ENCODE assay signal across 15 cellular contexts in genomic region chr19:7255119-7255518, GRCh38. TPM values are rescaled to one million over a fixed set of nuclear protein-coding genes. Genes with fewer than 3 reads are reported as not detected.
DNase-seq lines count a peak whose midpoint lies in the region; ATAC-seq and TF ChIP-seq lines count a peak whose summit lies in the region.
"Had no signal": no experiment of that assay in that cellular context is flagged by ENCODE, and none has a peak within 500 bp of the region (broad histone marks: within the 10 kb centered on the region; RNA-seq: fewer than 3 reads in every experiment).

No MANE protein-coding gene starts in this region.

- no peak overlapping the region for H3K56ac ChIP-seq in H9 (ENCODE audit: insufficient read length, low read depth, low read length)

- no peak overlapping the region for H2BK20ac ChIP-seq in H9 (ENCODE audit: low read depth, low read length, poor library complexity, severe bottlenecking)

- no peak overlapping the region for H4K91ac ChIP-seq in H9 (ENCODE audit: insufficient read length, low read depth, low read length)

- H3T11ph ChIP-seq in H9 (ENCODE audit: low read length), result no peak overlapping the region

- H3K4me1 Mint-ChIP-seq in H9 (peaks cover 12 to 21% of the 10 kb centered on the region in 2 experiments), WTC11 (peaks cover 18% of the 10 kb centered on the region), mesothelial cell of epicardium (peaks cover 15% of the 10 kb centered on the region), type B pancreatic cell (ENCODE audit: unreplicated experiment) (peaks cover 15% of the 10 kb centered on the region)
- peaks cover 0 to 4% (median 0%) of the 10 kb centered on the region in 7 donors for H3K4me1 Mint-ChIP-seq in naive thymus-derived CD4-positive, alpha-beta T cell

- POLR2A ChIA-PET in WTC11 (lab: Charles Lee), result no interaction called here
- POLR2A ChIA-PET in naive thymus-derived CD4-positive, alpha-beta T cell (lab: Charles Lee), result no interaction called here

- no peaks in the 10 kb centered on the region for H3K27me3 ChIP-seq in H9 (ENCODE audit: insufficient read depth, low read length)
- no peaks in the 10 kb centered on the region for H3K27me3 ChIP-seq in naive thymus-derived CD4-positive, alpha-beta T cell (ENCODE audit: control insufficient read depth in 2 of 2, insufficient read depth in 2 of 2, low read length in 2 of 2)

- no peak overlapping the region for H3K18ac ChIP-seq in H9 (ENCODE audit: insufficient read length, low read depth, low read length)

- no peaks in the 10 kb centered on the region for H3K23me2 ChIP-seq in H9 (ENCODE audit: insufficient read length, low read depth, low read length, poor library complexity, severe bottlenecking)

- no peak overlapping the region for H3K23ac ChIP-seq in H9 (ENCODE audit: insufficient read length, low read depth, low read length)

- DNase-seq in H9 (no peak), WTC11 (ENCODE audit: low spot score) (no peak), mesothelial cell of epicardium (ENCODE audit: low spot score in 2 of 2, unreplicated experiment in 2 of 2) (no peak), type B pancreatic cell (ENCODE audit: extremely low spot score, unreplicated experiment) (no peak), medulla oblongata (ENCODE audit: extremely low spot score) (no peak), SKM-1 treated with dmso at 0.1 percent for 144 hours (lab: John Stamatoyannopoulos, UW; ENCODE audit: unreplicated experiment) (no peak)
- no peak for DNase-seq in naive thymus-derived CD4-positive, alpha-beta T cell
- DNase-seq: C1 segment of cervical spinal cord, COR-L47, DMS153, EL, NCI-H1436 treated with DMSO at 0.1 percent for 48 hours, NCI-H226, NCI-H69 had no signal

- CTCF ChIA-PET in WTC11 (lab: Charles Lee), result no interaction called here
- CTCF ChIA-PET in naive thymus-derived CD4-positive, alpha-beta T cell (lab: Charles Lee), result no interaction called here

- H3K27me3 Mint-ChIP-seq in H9 (ENCODE audit: low read depth) (no peaks in the 10 kb centered on the region; the same call in 1 of the 2 replicates), WTC11 (ENCODE audit: low read depth) (no peaks in the 10 kb centered on the region), mesothelial cell of epicardium (ENCODE audit: low read depth) (no peaks in the 10 kb centered on the region), type B pancreatic cell (no peaks in the 10 kb centered on the region)
- peaks cover 0 to under 1% (median 0%) of the 10 kb centered on the region in 5 donors for H3K27me3 Mint-ChIP-seq in naive thymus-derived CD4-positive, alpha-beta T cell

- WGBS in H9 (ENCODE audit: extremely low coverage, insufficient read length, low lambda C conversion rate), result no CpG with 5 or more reads among the region's 8 CpGs

- H4K8ac ChIP-seq in H9 (replicated peaks; ENCODE audit: insufficient read length, low read depth, low read length), result no peak overlapping the region

- no peak overlapping the region for H2AFZ ChIP-seq in H9 (ENCODE audit: low read length)

- no peak overlapping the region for H3K14ac ChIP-seq in H9 (ENCODE audit: insufficient read depth, low read length)

- H3K4me3 ChIP-seq in naive thymus-derived CD4-positive, alpha-beta T cell (ENCODE audit: low read length), result no peak overlapping the region

- no peaks in the 10 kb centered on the region for H3K9me3 Mint-ChIP-seq in H9
- no peaks in the 10 kb centered on the region for H3K9me3 Mint-ChIP-seq in WTC11
- H3K9me3 Mint-ChIP-seq in mesothelial cell of epicardium, result no peaks in the 10 kb centered on the region
- no peaks in the 10 kb centered on the region for H3K9me3 Mint-ChIP-seq in type B pancreatic cell
- H3K9me3 Mint-ChIP-seq in naive thymus-derived CD4-positive, alpha-beta T cell, result peaks cover 0 to 1% (median 0%) of the 10 kb centered on the region in 11 donors

- H2BK12ac ChIP-seq in H9 (ENCODE audit: insufficient read length, low read depth, low read length), result no peak overlapping the region

- intact Hi-C loops in naive thymus-derived CD4-positive, alpha-beta T cell (cut with micrococcal nuclease), result no loop called here

- H3K27ac Mint-ChIP-seq in H9 (peak overlapping the region in 2 of 3 experiments; percentile 57 to 81; a peak in 5 of 7 replicates), WTC11 (peak overlapping the region; percentile 40; the same call in 1 of the 2 replicates), mesothelial cell of epicardium (peak overlapping the region; percentile 70), type B pancreatic cell (peak overlapping the region; percentile 91)
- no peak overlapping the region for H3K27ac Mint-ChIP-seq in naive thymus-derived CD4-positive, alpha-beta T cell

- no peak overlapping the region for H3K4me2 ChIP-seq in H9 (ENCODE audit: insufficient read depth, insufficient read length, low read length)

- no peaks in the 10 kb centered on the region for H3K36me3 ChIP-seq in naive thymus-derived CD4-positive, alpha-beta T cell (ENCODE audit: control insufficient read depth in 2 of 3, insufficient read depth in 3 of 3, low read length in 3 of 3)

- no peak overlapping the region for H3K9ac ChIP-seq in H9 (ENCODE audit: extremely low read depth, insufficient read length, low read length)

- H3K4me3 Mint-ChIP-seq in H9 (no peak overlapping the region), WTC11 (no peak overlapping the region), mesothelial cell of epicardium (no peak overlapping the region), type B pancreatic cell (peak overlapping the region; percentile 44)
- no peak overlapping the region for H3K4me3 Mint-ChIP-seq in naive thymus-derived CD4-positive, alpha-beta T cell

- peaks cover 2% of the 10 kb centered on the region; the same call in 1 of the 2 replicates for H3K4me1 ChIP-seq in H9 (ENCODE audit: insufficient read depth, low read length)
- H3K4me1 ChIP-seq in naive thymus-derived CD4-positive, alpha-beta T cell (ENCODE audit: control insufficient read depth in 2 of 2, insufficient read depth in 2 of 2, low read length in 2 of 2), result no peaks in the 10 kb centered on the region

- H3K36me3 Mint-ChIP-seq in H9 (ENCODE audit: insufficient read depth in 1 of 3, low read depth in 3 of 3) (peaks cover 0 to 2% (median 0%) of the 10 kb centered on the region in 3 experiments; a peak in 1 of 7 replicates), WTC11 (no peaks in the 10 kb centered on the region), mesothelial cell of epicardium (peaks cover 4% of the 10 kb centered on the region), type B pancreatic cell (no peaks in the 10 kb centered on the region)
- no peaks in the 10 kb centered on the region for H3K36me3 Mint-ChIP-seq in naive thymus-derived CD4-positive, alpha-beta T cell

- H3K4ac ChIP-seq in H9 (ENCODE audit: low read depth, low read length), result no peak overlapping the region

- H2BK15ac ChIP-seq in H9 (ENCODE audit: low read depth, low read length), result no peak overlapping the region

- no peaks in the 10 kb centered on the region for H3K79me2 ChIP-seq in H9 (ENCODE audit: insufficient read depth, low read length)

- H4K5ac ChIP-seq in H9 (ENCODE audit: insufficient read length, low read depth, low read length), result no peak overlapping the region

- no peak for TF ChIP-seq CTCF in H9 (conservative IDR thresholded peaks at IDR 0.05)
- TF ChIP-seq CTCF in WTC11 (IDR thresholded peaks at IDR 0.05), result no peak
- no peak for TF ChIP-seq CTCF in mesothelial cell of epicardium (IDR thresholded peaks at IDR 0.05; ENCODE audit: unreplicated experiment)
- TF ChIP-seq CTCF in type B pancreatic cell (conservative IDR thresholded peaks at IDR 0.05), result no peak

- H3K27ac ChIP-seq in H9 (ENCODE audit: insufficient read length, low read depth, low read length), result no peak overlapping the region
- no peak overlapping the region for H3K27ac ChIP-seq in naive thymus-derived CD4-positive, alpha-beta T cell (ENCODE audit: low read depth, low read length)

- H3K79me1 ChIP-seq in H9 (ENCODE audit: insufficient read depth, low read depth, low read length, poor library complexity, severe bottlenecking), result no peaks in the 10 kb centered on the region

- H2BK5ac ChIP-seq in H9 (ENCODE audit: insufficient read length, low read length), result no peak overlapping the region

- H2BK120ac ChIP-seq in H9 (ENCODE audit: low read depth, low read length, poor library complexity, severe bottlenecking), result no peak overlapping the region

- H3K9me3 ChIP-seq in H9 (ENCODE audit: control insufficient read depth, low read depth, low read length), result no peaks in the 10 kb centered on the region
- H3K9me3 ChIP-seq in naive thymus-derived CD4-positive, alpha-beta T cell (ENCODE audit: control insufficient read depth in 2 of 3, low read length in 3 of 3), result no peaks in the 10 kb centered on the region

- no peak overlapping the region for H2AK5ac ChIP-seq in H9 (ENCODE audit: insufficient read length, low read length)

- no peak for ATAC-seq in WTC11
- no peak for ATAC-seq in naive thymus-derived CD4-positive, alpha-beta T cell
- ATAC-seq: HCT116 had no signal

- no peaks in the 10 kb centered on the region for H4K20me1 ChIP-seq in H9 (ENCODE audit: control insufficient read depth, insufficient read depth, insufficient read length)

TF ChIP-seq in WTC11, 78 proteins besides CTCF, POLR2A, EP300 and RAD21 (continues in another document):
- TF ChIP-seq GTF2I (CRISPR knock-in tag; conservative IDR thresholded peaks at IDR 0.05), result no peak
- TF ChIP-seq, protein P1, sequence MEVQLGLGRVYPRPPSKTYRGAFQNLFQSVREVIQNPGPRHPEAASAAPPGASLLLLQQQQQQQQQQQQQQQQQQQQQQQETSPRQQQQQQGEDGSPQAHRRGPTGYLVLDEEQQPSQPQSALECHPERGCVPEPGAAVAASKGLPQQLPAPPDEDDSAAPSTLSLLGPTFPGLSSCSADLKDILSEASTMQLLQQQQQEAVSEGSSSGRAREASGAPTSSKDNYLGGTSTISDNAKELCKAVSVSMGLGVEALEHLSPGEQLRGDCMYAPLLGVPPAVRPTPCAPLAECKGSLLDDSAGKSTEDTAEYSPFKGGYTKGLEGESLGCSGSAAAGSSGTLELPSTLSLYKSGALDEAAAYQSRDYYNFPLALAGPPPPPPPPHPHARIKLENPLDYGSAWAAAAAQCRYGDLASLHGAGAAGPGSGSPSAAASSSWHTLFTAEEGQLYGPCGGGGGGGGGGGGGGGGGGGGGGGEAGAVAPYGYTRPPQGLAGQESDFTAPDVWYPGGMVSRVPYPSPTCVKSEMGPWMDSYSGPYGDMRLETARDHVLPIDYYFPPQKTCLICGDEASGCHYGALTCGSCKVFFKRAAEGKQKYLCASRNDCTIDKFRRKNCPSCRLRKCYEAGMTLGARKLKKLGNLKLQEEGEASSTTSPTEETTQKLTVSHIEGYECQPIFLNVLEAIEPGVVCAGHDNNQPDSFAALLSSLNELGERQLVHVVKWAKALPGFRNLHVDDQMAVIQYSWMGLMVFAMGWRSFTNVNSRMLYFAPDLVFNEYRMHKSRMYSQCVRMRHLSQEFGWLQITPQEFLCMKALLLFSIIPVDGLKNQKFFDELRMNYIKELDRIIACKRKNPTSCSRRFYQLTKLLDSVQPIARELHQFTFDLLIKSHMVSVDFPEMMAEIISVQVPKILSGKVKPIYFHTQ (CRISPR knock-in tag; IDR thresholded peaks at IDR 0.05), result no peak

RNA-seq across cellular contexts. Expression of gene INSR, which starts 39.1 kb away (rescaled TPM):
- total RNA-seq in H9 (2021) (37.0 and 39.8 TPM in 2 replicates), WTC11 (2021) (32.0 to 35.9 TPM (median 32.5 TPM) in 3 replicates), mesothelial cell of epicardium (42.3 to 46.5 TPM (median 44.7 TPM) in 3 replicates), type B pancreatic cell (ENCODE audit: low replicate concordance) (33.7 and 55.3 TPM in 2 replicates)
- total RNA-seq in naive thymus-derived CD4-positive, alpha-beta T cell, result 1 to 10 TPM in 4 of 5 experiments, under 1 TPM in 1; 0.89 to 9.9 (median 3.9) TPM
- polyA plus RNA-seq in naive thymus-derived CD4-positive, alpha-beta T cell, result under 1 TPM; 0.29 to 0.71 TPM

Comparison
In these comparisons a context has a peak if more than half of its experiments do, and no peak if none do; other contexts are left out.
1. H3K27ac Mint-ChIP-seq: peak in H9 (2 of 3), WTC11 (single experiment), mesothelial cell of epicardium (single experiment) and type B pancreatic cell (single experiment); none in naive thymus-derived CD4-positive, alpha-beta T cell (0 of 9).